1 cellular context compared by ENCODE assay signal in the genomic region with DNA sequence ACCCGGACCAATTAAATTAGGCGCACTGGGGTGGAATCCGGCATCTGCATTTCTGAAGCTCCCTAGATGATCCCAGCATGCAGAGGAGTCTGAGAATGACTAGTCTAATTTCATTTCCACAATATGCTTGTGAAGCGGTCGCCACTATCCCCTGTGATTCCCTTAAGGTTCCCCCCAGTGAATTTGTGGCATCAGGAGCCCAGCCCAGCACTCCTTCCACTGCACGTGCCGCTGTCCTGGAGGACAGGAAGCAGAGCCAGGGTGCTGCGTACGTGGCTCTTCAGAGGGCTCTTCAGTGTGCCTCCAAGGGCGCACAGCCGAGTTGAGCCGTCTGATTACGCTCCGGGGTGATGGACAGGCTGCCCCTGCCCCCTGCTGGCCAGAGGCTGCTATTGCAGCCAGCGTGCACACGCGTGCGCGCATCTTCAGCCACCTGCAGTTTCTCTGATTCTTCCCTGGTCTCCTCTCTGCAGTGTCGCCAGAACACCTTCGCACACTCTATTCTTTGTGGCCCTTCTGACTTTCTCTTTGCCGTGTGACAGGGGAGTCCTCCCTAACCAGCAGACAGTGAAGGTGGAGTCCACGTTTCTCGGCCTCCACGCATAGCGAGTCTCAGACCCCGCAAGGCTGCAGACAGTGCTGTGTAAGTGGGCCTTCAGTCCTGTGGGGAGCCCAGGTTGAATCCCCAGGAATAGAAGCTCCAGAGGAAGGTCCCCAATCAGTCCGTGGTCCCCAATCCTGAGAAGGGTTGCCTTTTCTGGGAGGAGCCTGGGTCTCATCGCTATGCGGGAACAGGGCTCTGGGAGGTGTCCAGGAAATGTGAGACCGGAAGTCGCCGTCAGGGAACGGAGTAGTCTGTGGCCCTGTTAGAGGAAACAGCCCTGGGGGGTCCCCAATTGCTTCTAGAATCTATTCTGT.
TF ChIP-seq lines count a peak whose summit lies in the region.

No MANE protein-coding gene starts in this region.

TF ChIP-seq in SK-N-SH, 30 proteins besides CTCF, POLR2A, EP300 and RAD21 (continued from another document):
- 0 out of 2 replicates have a peak, but pooled peaks have one; percentile 26 for TF ChIP-seq SIN3A (IDR thresholded peaks at IDR 0.05; ENCODE audit: borderline replicate concordance, low read depth, low read length)
